ENCODE assay signal across 8 cellular contexts in genomic region chr12:8231666-8232608, GRCh38. TPM values are rescaled to one million over a fixed set of nuclear protein-coding genes. Genes with fewer than 3 reads are reported as not detected.
DNase-seq lines count a peak whose midpoint lies in the region; ATAC-seq and TF ChIP-seq lines count a peak whose summit lies in the region.
"Not testable (repeated sequence)": the region's sequence is repeated elsewhere in the genome, so short reads cannot be mapped to it uniquely, and the experiment has no call there.

No MANE protein-coding gene starts in this region.

- BruUV-seq in mammary epithelial cell (replicated peaks; lab: Mats Ljungman, UMichigan), result not testable (repeated sequence)

- peak; percentile 45 to 75 (median 64) for DNase-seq in CD8-positive, alpha-beta memory T cell
- not testable (repeated sequence) for DNase-seq in RWPE1 (ENCODE audit: low spot score); mammary epithelial cell
- DNase-seq in activated CD8-positive, alpha-beta memory T cell treated with anti-CD3 and anti-CD28 coated beads, Interleukin-2, amount 10 ng/mL, durations not matched to agents 7 days and 5 days, result peak; percentile 80
- peak in 2 of 3 donors; percentile 69 to 78 for DNase-seq in right cardiac atrium
- peak; percentile 72 for DNase-seq in progenitor cell of endocrine pancreas (ENCODE audit: low spot score, unreplicated experiment)
- DNase-seq in stimulated activated CD8-positive, alpha-beta memory T cell treated with anti-CD3 and anti-CD28 coated beads, Interleukin-7, amount 100 ng/mL, for 24 hours (ENCODE audit: low read depth), result peak; percentile 36

- not testable (repeated sequence) for H3K27me3 ChIP-seq in CD8-positive, alpha-beta memory T cell (ENCODE audit: insufficient read depth, low read length, poor library complexity, severe bottlenecking); mammary epithelial cell (ENCODE audit: insufficient read depth, low read length); right cardiac atrium (ENCODE audit: control insufficient read depth, insufficient read depth)

- ATAC-seq in activated CD8-positive, alpha-beta memory T cell treated with anti-CD3 and anti-CD28 coated beads, Interleukin-2, amount 10 ng/mL, durations not matched to agents 7 days and 5 days; right cardiac atrium: not testable (repeated sequence)

- TF ChIP-seq RAD21 in Ishikawa (IDR thresholded peaks at IDR 0.05; ENCODE audit: low read depth), result peak; percentile 69

- H3K4me3 ChIP-seq in CD8-positive, alpha-beta memory T cell (ENCODE audit: low read length); mammary epithelial cell (replicated peaks in 1 of 3; ENCODE audit: insufficient read depth in 1 of 3, low read depth in 2 of 3, low read length in 3 of 3); right cardiac atrium (ENCODE audit: low read length): not testable (repeated sequence)

- H3K9ac ChIP-seq in mammary epithelial cell (ENCODE audit: insufficient read depth, low read length), result not testable (repeated sequence)

- H3K4me1 Mint-ChIP-seq in CD8-positive, alpha-beta memory T cell, result peaks cover 5 to 11% (median 6%) of the 10 kb centered on the region in 3 donors
- not testable (repeated sequence) for H3K4me1 Mint-ChIP-seq in activated CD8-positive, alpha-beta memory T cell treated with anti-CD3 and anti-CD28 coated beads, Interleukin-2, amount 10 ng/mL, durations not matched to agents 7 days and 5 days; progenitor cell of endocrine pancreas (ENCODE audit: low read depth)

- not testable (repeated sequence) for H3K4me3 Mint-ChIP-seq in CD8-positive, alpha-beta memory T cell; activated CD8-positive, alpha-beta memory T cell treated with anti-CD3 and anti-CD28 coated beads, Interleukin-2, amount 10 ng/mL, durations not matched to agents 7 days and 5 days; progenitor cell of endocrine pancreas (ENCODE audit: low read depth)

- in situ Hi-C loops in mammary epithelial cell (cut with MboI; ENCODE audit: low sequenced_read_pairs in 2 of 2), result loop anchor here (10.0 to 25.0 kb wide), 2 partner anchors 117 to 120 kb away; partner anchors contain the start of gene CLEC4A (in 1 of the 2)

- not testable (repeated sequence) for H4K20me1 ChIP-seq in mammary epithelial cell (ENCODE audit: insufficient read depth, low read length)

- H3K9me3 Mint-ChIP-seq in CD8-positive, alpha-beta memory T cell; activated CD8-positive, alpha-beta memory T cell treated with anti-CD3 and anti-CD28 coated beads, Interleukin-2, amount 10 ng/mL, durations not matched to agents 7 days and 5 days (ENCODE audit: low read depth); progenitor cell of endocrine pancreas (ENCODE audit: low read depth): not testable (repeated sequence)

- not testable (repeated sequence) for H3K36me3 Mint-ChIP-seq in CD8-positive, alpha-beta memory T cell; activated CD8-positive, alpha-beta memory T cell treated with anti-CD3 and anti-CD28 coated beads, Interleukin-2, amount 10 ng/mL, durations not matched to agents 7 days and 5 days; progenitor cell of endocrine pancreas (ENCODE audit: insufficient read depth)

- not testable (repeated sequence) for H3K4me1 ChIP-seq in CD8-positive, alpha-beta memory T cell (ENCODE audit: insufficient read depth, low read length); mammary epithelial cell (ENCODE audit: insufficient read depth, low read length); right cardiac atrium (ENCODE audit: control insufficient read depth, insufficient read depth, low read length)

- CTCF ChIA-PET in CD8-positive, alpha-beta memory T cell (lab: Charles Lee), result interaction anchor here (0.7 to 1.3 kb wide), 2 partner anchors 11 to 117 kb away, joined by 3 read pairs; no protein-coding TSS in a partner anchor
- CTCF ChIA-PET in RWPE1 (lab: Yijun Ruan, JAX) (interaction anchor here (0.6 to 0.7 kb wide), 5 partner anchors 9 to 529 kb away, joined by 3 to 4 read pairs (median 3); no protein-coding TSS in a partner anchor), mammary epithelial cell (lab: Charles Lee; ENCODE audit: low non-redundant PET) (interaction anchor here (0.7 to 1.2 kb wide), 3 partner anchors 34 to 147 kb away, joined by 4 to 8 read pairs (median 5); no protein-coding TSS in a partner anchor)
- CTCF ChIA-PET in activated CD8-positive, alpha-beta memory T cell treated with anti-CD3 and anti-CD28 coated beads, Interleukin-2, amount 10 ng/mL, durations not matched to agents 7 days and 5 days (lab: Charles Lee), result interaction anchor here (0.6 to 2.0 kb wide), 10 partner anchors 11 to 459 kb away, joined by 3 to 17 read pairs (median 5); no protein-coding TSS in a partner anchor

- H3K36me3 ChIP-seq in CD8-positive, alpha-beta memory T cell (ENCODE audit: insufficient read depth, low read length); mammary epithelial cell (ENCODE audit: insufficient read depth, low read length): not testable (repeated sequence)

- not testable (repeated sequence) for H3K27ac ChIP-seq in CD8-positive, alpha-beta memory T cell (ENCODE audit: low read depth, low read length); RWPE1; mammary epithelial cell (ENCODE audit: insufficient read depth, low read depth, low read length); right cardiac atrium (ENCODE audit: low read length)

- peak; percentile 29 for TF ChIP-seq CTCF in RWPE1 (conservative IDR thresholded peaks at IDR 0.05; ENCODE audit: low read depth)
- TF ChIP-seq CTCF in mammary epithelial cell (conservative IDR thresholded peaks at IDR 0.05 in 1 of 2, IDR thresholded peaks at IDR 0.05 in 1 of 2; ENCODE audit: extremely low read depth in 1 of 2, insufficient read depth in 1 of 2, low read depth in 1 of 2, low read length in 2 of 2), result peak; percentile 18 to 61
- TF ChIP-seq CTCF in progenitor cell of endocrine pancreas (IDR thresholded peaks at IDR 0.05; ENCODE audit: unreplicated experiment), result peak; percentile 83

- WGBS in mammary epithelial cell (ENCODE audit: low coverage, missing lambda C conversion rate), result 60% methylated on average over 17 of the region's 22 CpGs
- WGBS in right cardiac atrium, result 32% methylated on average over 22 of the region's 22 CpGs

- H3K4me2 ChIP-seq in mammary epithelial cell (ENCODE audit: insufficient read depth, low read depth, low read length), result not testable (repeated sequence)

- not testable (repeated sequence) for TF ChIP-seq EP300 in Ishikawa (IDR thresholded peaks at IDR 0.05; ENCODE audit: borderline replicate concordance)

- H3K27ac Mint-ChIP-seq in CD8-positive, alpha-beta memory T cell, result peak overlapping the region in 1 of 8 donors; percentile 13
- H3K27ac Mint-ChIP-seq in activated CD8-positive, alpha-beta memory T cell treated with anti-CD3 and anti-CD28 coated beads, Interleukin-2, amount 10 ng/mL, durations not matched to agents 7 days and 5 days; progenitor cell of endocrine pancreas: not testable (repeated sequence)

- dilution Hi-C loops in mammary epithelial cell (cut with HindIII; ENCODE audit: low sequenced_read_pairs), result not testable (repeated sequence)

- intact Hi-C loops in mammary epithelial cell (cut with micrococcal nuclease), result loop anchor here (1.0 kb wide), 1 partner anchor 123 kb away; no protein-coding TSS in a partner anchor
- intact Hi-C loops in right cardiac atrium (cut with DNase I), result loop anchor here in 1 of 4 donors (5.0 kb wide), 1 partner anchor 125 kb away; no protein-coding TSS in a partner anchor

- H3K27me3 Mint-ChIP-seq in CD8-positive, alpha-beta memory T cell; activated CD8-positive, alpha-beta memory T cell treated with anti-CD3 and anti-CD28 coated beads, Interleukin-2, amount 10 ng/mL, durations not matched to agents 7 days and 5 days; progenitor cell of endocrine pancreas: not testable (repeated sequence)

- H3K9me3 ChIP-seq in CD8-positive, alpha-beta memory T cell (ENCODE audit: low read length); mammary epithelial cell (replicated peaks; ENCODE audit: insufficient read depth, low read length); right cardiac atrium (ENCODE audit: control insufficient read depth, low read length): not testable (repeated sequence)

- not testable (repeated sequence) for H2AFZ ChIP-seq in mammary epithelial cell (ENCODE audit: low read depth, low read length)

- POLR2A ChIA-PET in CD8-positive, alpha-beta memory T cell (lab: Charles Lee); RWPE1 (lab: Yijun Ruan, JAX; ENCODE audit: low non-redundant PET): not testable (repeated sequence)

- not testable (repeated sequence) for H3K79me2 ChIP-seq in mammary epithelial cell (ENCODE audit: insufficient read depth, low read length)

RNA-seq across cellular contexts. Expression of gene FAM90A1, which starts 4.5 kb away (rescaled TPM):
- total RNA-seq in CD8-positive, alpha-beta memory T cell, result not detected
- 0.12 TPM for polyA plus RNA-seq in CD8-positive, alpha-beta memory T cell
- total RNA-seq in activated CD8-positive, alpha-beta memory T cell treated with anti-CD3 and anti-CD28 coated beads, Interleukin-2, amount 10 ng/mL, durations not matched to agents 7 days and 5 days, result under 1 TPM in 1 of 2 experiments, not detected in 1; 0.14 TPM
- total RNA-seq in mammary epithelial cell (not detected), right cardiac atrium (under 1 TPM in 3 of 4 donors, not detected in 1; 0.15 to 0.51 (median 0.31) TPM), progenitor cell of endocrine pancreas (0.22 TPM in 1 of 2 replicates, not detected in the other)
- polyA plus RNA-seq in mammary epithelial cell (not detected), right cardiac atrium (0.07 TPM)
- polyA minus RNA-seq in mammary epithelial cell, result not detected

Comparison
In these comparisons a context has a peak if more than half of its experiments do, and no peak if none do; other contexts are left out.
1. CTCF ChIP-seq: peak in every context shown above with its lines; median percentile 83 in progenitor cell of endocrine pancreas; 40 in mammary epithelial cell; 29 in RWPE1.